ENCODE assay signal across 12 cellular contexts in genomic region chr4:16858275-16858752, GRCh38. TPM values are rescaled to one million over a fixed set of nuclear protein-coding genes. Genes with fewer than 3 reads are reported as not detected.
DNase-seq lines count a peak whose midpoint lies in the region; ATAC-seq, FAIRE-seq and TF ChIP-seq lines count a peak whose summit lies in the region.
"Had no signal": no experiment of that assay in that cellular context is flagged by ENCODE, and none has a peak within 500 bp of the region (broad histone marks: within the 10 kb centered on the region; RNA-seq: fewer than 3 reads in every experiment).

No MANE protein-coding gene starts in this region.

- FAIRE-seq in H1 (lab: Jason Lieb, UNC) = no peak
- FAIRE-seq: HTR-8/SVneo had no signal

- H2AK5ac ChIP-seq in IMR-90 (ENCODE audit: low read depth, low read length) (no peak overlapping the region), H1 (ENCODE audit: low read depth, low read length) (no peak overlapping the region)

- peaks cover 0 to 4% of the 10 kb centered on the region in 2 donors for H3K9me3 Mint-ChIP-seq in activated naive CD4-positive, alpha-beta T cell treated with anti-CD3 and anti-CD28 coated beads, Interleukin-2, amount 50 U/mL, for 72 hours
- H3K9me3 Mint-ChIP-seq: activated CD4-positive, alpha-beta memory T cell treated with anti-CD3 and anti-CD28 coated beads for 36 hours; activated naive CD4-positive, alpha-beta T cell treated with anti-CD3 and anti-CD28 coated beads, Interleukin-2, amount 10 ng/mL, durations not matched to agents 7 days and 5 days; CD4-positive, alpha-beta T cell had no signal

- peak overlapping the region; percentile 58; the same call in 1 of the 2 replicates for H3K27ac ChIP-seq in IMR-90 (ENCODE audit: insufficient read depth, low read length)
- no peak overlapping the region for H3K27ac ChIP-seq in H1 (ENCODE audit: low read depth, low read length)
- peak overlapping the region in 2 of 3 donors; percentile 55 to 59 for H3K27ac ChIP-seq in thyroid gland

- H3K27ac Mint-ChIP-seq in activated naive CD4-positive, alpha-beta T cell treated with anti-CD3 and anti-CD28 coated beads, Interleukin-2, amount 50 U/mL, for 72 hours = no peak overlapping the region
- no peak overlapping the region for H3K27ac Mint-ChIP-seq in T-helper 17 cell
- H3K27ac Mint-ChIP-seq: activated CD4-positive, alpha-beta memory T cell treated with anti-CD3 and anti-CD28 coated beads for 36 hours; activated naive CD4-positive, alpha-beta T cell treated with anti-CD3 and anti-CD28 coated beads, Interleukin-2, amount 10 ng/mL, durations not matched to agents 7 days and 5 days; CD4-positive, alpha-beta T cell had no signal

- H3K4me1 ChIP-seq in IMR-90 (ENCODE audit: control insufficient read depth, insufficient read depth, low read length) (peaks cover 10% of the 10 kb centered on the region), H1 (replicated peaks in 1 of 4; ENCODE audit: control insufficient read depth in 3 of 4, insufficient read depth in 4 of 4, low read length in 3 of 4) (peaks cover 0 to 16% (median 14%) of the 10 kb centered on the region in 4 experiments; a peak in 6 of 7 replicates), thyroid gland (peaks cover 0 to 8% of the 10 kb centered on the region in 2 donors)

- H3K36me3 ChIP-seq in IMR-90 (ENCODE audit: control insufficient read depth, insufficient read depth, low read length) = no peaks in the 10 kb centered on the region
- no peaks in the 10 kb centered on the region for H3K36me3 ChIP-seq in H1 (ENCODE audit: control insufficient read depth in 2 of 4, insufficient read depth in 4 of 4, low read length in 3 of 4)
- no peaks in the 10 kb centered on the region for H3K36me3 ChIP-seq in thyroid gland

- peaks cover 23% of the 10 kb centered on the region for H3K9me1 ChIP-seq in IMR-90 (ENCODE audit: insufficient read depth, low read length)

- H4K20me1 ChIP-seq in IMR-90 (ENCODE audit: insufficient read depth, low read length) (no peaks in the 10 kb centered on the region), H1 (replicated peaks in 1 of 2; ENCODE audit: control insufficient read depth in 1 of 2, insufficient read depth in 2 of 2, low read length in 2 of 2) (no peaks in the 10 kb centered on the region)

- H3K36me3 Mint-ChIP-seq in activated naive CD4-positive, alpha-beta T cell treated with anti-CD3 and anti-CD28 coated beads, Interleukin-2, amount 50 U/mL, for 72 hours = no peaks in the 10 kb centered on the region
- no peaks in the 10 kb centered on the region for H3K36me3 Mint-ChIP-seq in T-helper 17 cell (ENCODE audit: low read depth)
- H3K36me3 Mint-ChIP-seq: activated CD4-positive, alpha-beta memory T cell treated with anti-CD3 and anti-CD28 coated beads for 36 hours; activated naive CD4-positive, alpha-beta T cell treated with anti-CD3 and anti-CD28 coated beads, Interleukin-2, amount 10 ng/mL, durations not matched to agents 7 days and 5 days had no signal

- H3K23ac ChIP-seq in IMR-90 (ENCODE audit: low read depth, low read length) (no peak overlapping the region), H1 (ENCODE audit: insufficient read length) (no peak overlapping the region)

- H3K4me3 ChIP-seq in IMR-90 (ENCODE audit: insufficient read depth, low read depth, low read length) = no peak overlapping the region
- no peak overlapping the region for H3K4me3 ChIP-seq in H1 (ENCODE audit: extremely low read depth in 1 of 4, insufficient read depth in 2 of 4, low read depth in 3 of 4, low read length in 4 of 4)
- no peak overlapping the region for H3K4me3 ChIP-seq in thyroid gland (replicated peaks in 1 of 3)

- intact Hi-C loops in IMR-90 (cut with micrococcal nuclease) (no loop called here), thyroid gland (cut with DNase I) (no loop called here)

- H2AFZ ChIP-seq in IMR-90 (replicated peaks; ENCODE audit: low read length, poor library complexity) (no peak overlapping the region), H1 (ENCODE audit: low read length) (no peak overlapping the region)

- H3K18ac ChIP-seq in IMR-90 (ENCODE audit: low read depth, low read length) = peak overlapping the region; percentile 55; the same call in 1 of the 2 replicates
- no peak overlapping the region for H3K18ac ChIP-seq in H1 (ENCODE audit: extremely low read depth, low read length)

- H3K27me3 ChIP-seq in IMR-90 (ENCODE audit: control insufficient read depth, insufficient read depth, low read length) (no peaks in the 10 kb centered on the region), H1 (replicated peaks in 1 of 4; ENCODE audit: control insufficient read depth in 3 of 4, extremely low read depth in 1 of 4, insufficient read depth in 3 of 4, low read length in 3 of 4) (no peaks in the 10 kb centered on the region; a peak in 1 of 7 replicates), thyroid gland (no peaks in the 10 kb centered on the region)

- peak overlapping the region; percentile 80 for H2BK120ac ChIP-seq in IMR-90 (ENCODE audit: low read depth, low read length)
- H2BK120ac ChIP-seq in H1 (replicated peaks; ENCODE audit: low read depth, low read length) = no peak overlapping the region

- H3K79me1 ChIP-seq in IMR-90 (ENCODE audit: low read depth in 1 of 2, low read length in 2 of 2) (peaks cover 13 to 38% of the 10 kb centered on the region in 2 experiments), H1 (ENCODE audit: low read depth, low read length) (peaks cover 7% of the 10 kb centered on the region; the same call in 1 of the 2 replicates)

- TF ChIP-seq EP300 in H1 (IDR thresholded peaks at IDR 0.05; ENCODE audit: borderline replicate concordance in 1 of 2, low read depth in 2 of 2, low read length in 2 of 2) = no peak

- in situ Hi-C loops in IMR-90 (cut with MboI; ENCODE audit: low sequenced_read_pairs) = no loop called here

- POLR2A ChIA-PET in IMR-90 (lab: Charles Lee; ENCODE audit: unreplicated experiment) (no interaction called here), H1 (lab: Charles Lee; ENCODE audit: partially characterized antibody) (no interaction called here)

- peak overlapping the region; percentile 72 for H3K4ac ChIP-seq in IMR-90 (ENCODE audit: low read depth, low read length)
- no peak overlapping the region for H3K4ac ChIP-seq in H1 (replicated peaks; ENCODE audit: insufficient read length, low read depth, low read length)

- H3K79me2 ChIP-seq in H1 (ENCODE audit: control insufficient read depth in 1 of 2, insufficient read depth in 2 of 2, low read length in 2 of 2) = peaks cover 4 to 80% of the 10 kb centered on the region in 2 experiments; a peak in 2 of 4 replicates

- DNase-seq in IMR-90 = peak; percentile 94
- peak in 1 of 2 experiments; percentile 34 for DNase-seq in H1 (ENCODE audit: low read depth in 1 of 2, low spot score in 2 of 2)
- peak; percentile 82 for DNase-seq in islet precursor cell
- DNase-seq in thyroid gland = no peak
- no peak for DNase-seq in activated naive CD4-positive, alpha-beta T cell treated with anti-CD3 and anti-CD28 coated beads, Interleukin-2, amount 50 U/mL, for 72 hours (ENCODE audit: low spot score in 2 of 2)
- no peak for DNase-seq in T-helper 17 cell
- DNase-seq: activated CD4-positive, alpha-beta memory T cell treated with anti-CD3 and anti-CD28 coated beads for 36 hours; activated naive CD4-positive, alpha-beta T cell treated with anti-CD3 and anti-CD28 coated beads, Interleukin-2, amount 10 ng/mL, durations not matched to agents 7 days and 5 days; CD4-positive, alpha-beta T cell; NCI-H1436 treated with DMSO at 0.1 percent for 48 hours had no signal

- peak overlapping the region; percentile 81 for H2BK5ac ChIP-seq in IMR-90 (ENCODE audit: low read depth, low read length, poor library complexity, severe bottlenecking)
- H2BK5ac ChIP-seq in H1 (ENCODE audit: low read depth, low read length) = no peak overlapping the region; the same call in 1 of the 2 replicates

- CTCF ChIA-PET in IMR-90 (lab: Yijun Ruan, JAX) (interaction anchor here (0.5 kb wide), 1 partner anchor 35 kb away, joined by 5 read pairs; no protein-coding TSS in a partner anchor), H1 (lab: Charles Lee; ENCODE audit: partially characterized antibody) (interaction anchor here (1.2 kb wide), 1 partner anchor 24 kb away, joined by 3 read pairs; no protein-coding TSS in a partner anchor)

- TF ChIP-seq CTCF in IMR-90 (conservative IDR thresholded peaks at IDR 0.05; ENCODE audit: low read depth, low read length) (no peak), H1 (IDR thresholded peaks at IDR 0.05; ENCODE audit: control extremely low read depth in 1 of 3, insufficient read depth in 1 of 3, low read depth in 1 of 3, low read length in 3 of 3) (no peak), thyroid gland (IDR thresholded peaks at IDR 0.05) (no peak)

- no peak overlapping the region for H2BK12ac ChIP-seq in H1 (ENCODE audit: low read depth, low read length)

- ATAC-seq in IMR-90 (ENCODE audit: low read depth) (peak; percentile 62), T-helper 17 cell (no peak), HG02852 (IDR thresholded peaks at IDR 0.05; ENCODE audit: unreplicated experiment) (no peak)
- no peak for ATAC-seq in activated naive CD4-positive, alpha-beta T cell treated with anti-CD3 and anti-CD28 coated beads, Interleukin-2, amount 50 U/mL, for 72 hours

- no peak for TF ChIP-seq POLR2A in IMR-90 (IDR thresholded peaks at IDR 0.05; ENCODE audit: low read depth, low read length)
- TF ChIP-seq POLR2A in H1 (IDR thresholded peaks at IDR 0.05; ENCODE audit: control extremely low read depth in 1 of 2, low read depth in 2 of 2, low read length in 2 of 2) = no peak
- TF ChIP-seq POLR2A in thyroid gland (IDR thresholded peaks at IDR 0.05) = no peak

- H3K9ac ChIP-seq in IMR-90 (ENCODE audit: low read depth, low read length) (no peak overlapping the region), H1 (replicated peaks in 1 of 4; ENCODE audit: extremely low read depth in 1 of 4, low read depth in 3 of 4, low read length in 3 of 4) (no peak overlapping the region)

- peak overlapping the region; percentile 70; the same call in 1 of the 2 replicates for H3K4me2 ChIP-seq in IMR-90 (ENCODE audit: low read depth, low read length)
- H3K4me2 ChIP-seq in H1 (ENCODE audit: insufficient read depth in 1 of 2, low read depth in 2 of 2, low read length in 2 of 2) = no peak overlapping the region

- H3K4me3 Mint-ChIP-seq in T-helper 17 cell = no peak overlapping the region
- H3K4me3 Mint-ChIP-seq: activated CD4-positive, alpha-beta memory T cell treated with anti-CD3 and anti-CD28 coated beads for 36 hours; activated naive CD4-positive, alpha-beta T cell treated with anti-CD3 and anti-CD28 coated beads, Interleukin-2, amount 10 ng/mL, durations not matched to agents 7 days and 5 days; CD4-positive, alpha-beta T cell had no signal

- no TSS peak for BruUV-seq in IMR-90 (replicated peaks; lab: Mats Ljungman, UMichigan)

- H3K4me1 Mint-ChIP-seq in T-helper 17 cell = no peaks in the 10 kb centered on the region
- H3K4me1 Mint-ChIP-seq: activated naive CD4-positive, alpha-beta T cell treated with anti-CD3 and anti-CD28 coated beads, Interleukin-2, amount 10 ng/mL, durations not matched to agents 7 days and 5 days had no signal

- H4K5ac ChIP-seq in IMR-90 (ENCODE audit: low read depth, low read length) (0 out of 2 replicates have a peak overlapping the region, but pooled peaks have one; percentile 78), H1 (ENCODE audit: insufficient read length, low read depth, low read length) (no peak overlapping the region)

- H2BK20ac ChIP-seq in IMR-90 (ENCODE audit: low read depth, low read length) = peak overlapping the region; percentile 83
- no peak overlapping the region for H2BK20ac ChIP-seq in H1 (ENCODE audit: low read length)

- no peaks in the 10 kb centered on the region for H3K23me2 ChIP-seq in H1 (ENCODE audit: low read depth, low read length)

- H2BK15ac ChIP-seq in IMR-90 (ENCODE audit: low read depth, low read length) = no peak overlapping the region; the same call in 2 of the 3 replicates
- no peak overlapping the region for H2BK15ac ChIP-seq in H1 (ENCODE audit: low read length)

- no peak for TF ChIP-seq RAD21 in IMR-90 (IDR thresholded peaks at IDR 0.05; ENCODE audit: low read length)
- TF ChIP-seq RAD21 in H1 (IDR thresholded peaks at IDR 0.05 in 1 of 2, conservative IDR thresholded peaks at IDR 0.05 in 1 of 2; ENCODE audit: low read depth in 2 of 2, low read length in 2 of 2) = no peak

- H3K27me3 Mint-ChIP-seq in T-helper 17 cell = no peaks in the 10 kb centered on the region
- H3K27me3 Mint-ChIP-seq: activated CD4-positive, alpha-beta memory T cell treated with anti-CD3 and anti-CD28 coated beads for 36 hours; activated naive CD4-positive, alpha-beta T cell treated with anti-CD3 and anti-CD28 coated beads, Interleukin-2, amount 10 ng/mL, durations not matched to agents 7 days and 5 days had no signal

- WGBS in IMR-90 (ENCODE audit: extremely low coverage in 2 of 2, insufficient read length in 1 of 2), 2 experiments = 20% methylated on average over 1 of the region's 9 CpGs; no CpG with 5 or more reads in 1 of the 2 experiments
- 86% methylated on average over 9 of the region's 9 CpGs; no CpG with 5 or more reads in 1 of the 2 experiments for WGBS in H1 (ENCODE audit: extremely low coverage in 1 of 2, insufficient coverage in 1 of 2, insufficient read length in 1 of 2, insufficient replicate concordance in 2 of 2, low coverage in 1 of 2, low lambda C conversion rate in 2 of 2, missing lambda C conversion rate in 1 of 2), 2 experiments
- 49 to 61% methylated on average over 9 of the region's 9 CpGs for WGBS in thyroid gland, 2 donors

- H3K14ac ChIP-seq in IMR-90 (replicated peaks; ENCODE audit: low read depth, low read length) = no peak overlapping the region
- H3K14ac ChIP-seq in H1 (ENCODE audit: insufficient read length) = no peak overlapping the region

- peak overlapping the region; percentile 53 for H4K91ac ChIP-seq in IMR-90 (ENCODE audit: insufficient read depth, low read depth, low read length)
- no peak overlapping the region for H4K91ac ChIP-seq in H1 (replicated peaks; ENCODE audit: insufficient read length, low read length)

- H3K9me3 ChIP-seq in IMR-90 (ENCODE audit: control insufficient read depth, insufficient read depth, low read length) = no peaks in the 10 kb centered on the region
- no peaks in the 10 kb centered on the region for H3K9me3 ChIP-seq in H1 (ENCODE audit: insufficient read depth in 2 of 2, low read depth in 1 of 2, low read length in 1 of 2)
- no peaks in the 10 kb centered on the region for H3K9me3 ChIP-seq in thyroid gland
- H3K9me3 ChIP-seq in T-helper 17 cell (ENCODE audit: control insufficient read depth, low read length, poor library complexity, severe bottlenecking) = no peaks in the 10 kb centered on the region

- H2AK9ac ChIP-seq in IMR-90 (replicated peaks; ENCODE audit: low read depth, low read length, poor library complexity) = no peak overlapping the region

- H4K8ac ChIP-seq in IMR-90 (ENCODE audit: low read depth in 2 of 2, low read length in 2 of 2) = peak overlapping the region in 1 of 2 experiments; percentile 64; a peak in 2 of 4 replicates
- no peak overlapping the region for H4K8ac ChIP-seq in H1 (ENCODE audit: extremely low read depth, insufficient read depth, low read length)

- no peak overlapping the region for H3K56ac ChIP-seq in IMR-90 (ENCODE audit: extremely low read depth, insufficient read depth, low read length)
- H3K56ac ChIP-seq in H1 (replicated peaks; ENCODE audit: insufficient read length, low read depth, low read length) = no peak overlapping the region

- dilution Hi-C loops in IMR-90 (cut with HindIII; ENCODE audit: low sequenced_read_pairs, unreplicated experiment) = no loop called here

RNA-seq across cellular contexts. Expression of gene LDB2, which starts 40.1 kb away (rescaled TPM):
- total RNA-seq in IMR-90 (2012; rRNA removed) (92.8 and 116 TPM in 2 replicates), thyroid gland (10 to 100 TPM; 19.9 to 71.5 (median 41.1) TPM), T-helper 17 cell (not detected)
- polyA plus RNA-seq in IMR-90 (2012; rRNA removed) (54.7 and 67.9 TPM in 2 replicates), H1 (2011; rRNA removed) (72.5 and 140 TPM in 2 replicates)
- 46.8 and 76.7 TPM in 2 replicates for polyA plus RNA-seq in IMR-90 (2012; cell fraction: cytosol; rRNA removed)
- 29.8 and 111 TPM in 2 replicates for polyA plus RNA-seq in IMR-90 (2012; cell fraction: nucleus; rRNA removed; ENCODE audit: low replicate concordance)
- 42.7 and 57.0 TPM in 2 replicates for total RNA-seq in H1 (2021; fragmentation: NEBNext Ultra II Directional; extraction: Animal tissue kit (Norgen Biotek cat#: 25700))
- polyA plus RNA-seq in H1 (2011; cell fraction: cytosol; rRNA removed) = 109 TPM
- 120 TPM for polyA plus RNA-seq in H1 (2011; cell fraction: nucleus; rRNA removed)
- polyA plus RNA-seq in H1 (2012, experiment 1 of 2) = 58.9 to 71.0 TPM (median 65.0 TPM) in 4 replicates
- 5.7 TPM for polyA plus RNA-seq in H1 (2012, experiment 2 of 2)
- 64.5 TPM for polyA plus RNA-seq in H1 (2013, experiment 1 of 2)
- polyA plus RNA-seq in H1 (2013, experiment 2 of 2) = 66.8 TPM
- 584 and 647 TPM in 2 replicates for polyA minus RNA-seq in H1 (2011; rRNA and poly(A)+ RNA removed)
- 58.2 TPM for polyA minus RNA-seq in H1 (2011; cell fraction: cytosol; rRNA and poly(A)+ RNA removed)
- polyA minus RNA-seq in H1 (2011; cell fraction: nucleus; rRNA and poly(A)+ RNA removed) = 605 TPM
- total RNA-seq in activated naive CD4-positive, alpha-beta T cell treated with anti-CD3 and anti-CD28 coated beads, Interleukin-2, amount 50 U/mL, for 72 hours = not detected
- total RNA-seq: activated CD4-positive, alpha-beta memory T cell treated with anti-CD3 and anti-CD28 coated beads for 36 hours; CD4-positive, alpha-beta T cell had no signal

Comparison
In these comparisons a context has a peak if more than half of its experiments do, and no peak if none do; other contexts are left out.
1. DNase-seq: peak in IMR-90 (single experiment) and islet precursor cell (single experiment); none in thyroid gland (0 of 2), activated naive CD4-positive, alpha-beta T cell treated with anti-CD3 and anti-CD28 coated beads, Interleukin-2, amount 50 U/mL, for 72 hours (0 of 2) and T-helper 17 cell (0 of 3).
2. RNA of gene LDB2, which starts 40.1 kb away (total RNA-seq): 92.8 to 116 TPM in IMR-90, 42.7 to 57.0 TPM in H1 and 19.9 to 71.5 TPM in thyroid gland; not detected in activated naive CD4-positive, alpha-beta T cell treated with anti-CD3 and anti-CD28 coated beads, Interleukin-2, amount 50 U/mL, for 72 hours and not detected in T-helper 17 cell; every median in the first group is over 10 times any median in the second.